In genomic region chr2:43184339-43184895, GRCh38 we compare ENCODE assay signal across 1 cellular context.
TF ChIP-seq lines count a peak whose summit lies in the region.

No MANE protein-coding gene starts in this region.

TF ChIP-seq in HepG2, 621 proteins besides CTCF, POLR2A, EP300 and RAD21 (continued from another document):
- TF ChIP-seq SNAPC5 (CRISPR knock-in tag; IDR thresholded peaks at IDR 0.05; ENCODE audit: borderline replicate concordance) (no peak), SUZ12 (IDR thresholded peaks at IDR 0.05; ENCODE audit: low read depth, low read length) (no peak)
